Comparison of ENCODE assay signal across 8 cellular contexts in the genomic region with DNA sequence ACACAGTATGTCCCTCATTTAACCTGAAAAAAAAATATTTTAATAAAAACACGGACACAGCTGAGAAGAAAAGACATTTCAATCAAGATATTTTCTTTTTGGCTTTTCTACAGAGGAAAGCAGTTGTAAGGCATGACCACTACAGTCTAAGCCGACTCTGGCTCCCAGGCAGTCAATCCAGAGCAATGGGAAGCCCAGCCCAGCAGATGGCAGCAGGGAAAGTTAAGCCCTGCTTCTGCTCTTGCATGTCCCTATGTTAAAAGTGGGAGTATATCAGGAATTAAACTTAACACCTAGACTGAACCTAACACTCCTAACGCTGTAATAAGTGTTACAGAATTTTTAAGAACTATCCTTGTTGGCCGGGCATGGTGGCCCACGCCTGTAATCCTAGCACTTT. TPM values are rescaled to one million over a fixed set of nuclear protein-coding genes. Genes with fewer than 3 reads are reported as not detected.
DNase-seq lines count a peak whose midpoint lies in the region; ATAC-seq, FAIRE-seq and TF ChIP-seq lines count a peak whose summit lies in the region.

No MANE protein-coding gene starts in this region.

- ATAC-seq in K562, result peak; percentile 74
- ATAC-seq in GM18519 (IDR thresholded peaks at IDR 0.05; ENCODE audit: low FRiP score, unreplicated experiment), result no peak
- ATAC-seq in HG03108 (IDR thresholded peaks at IDR 0.05; ENCODE audit: unreplicated experiment), result no peak

- BruUV-seq in K562 (replicated peaks; lab: Mats Ljungman, UMichigan), result no TSS peak

- peak; percentile 70 for FAIRE-seq in K562 (lab: Jason Lieb, UNC)

- no peak for TF ChIP-seq EP300 in K562 (IDR thresholded peaks at IDR 0.05; ENCODE audit: low read length)

- H3K9me3 ChIP-seq in K562 (replicated peaks; ENCODE audit: control insufficient read depth, insufficient read depth, low read depth, low read length) (no peaks in the 10 kb centered on the region), liver (ENCODE audit: control insufficient read depth in 4 of 4, low read length in 3 of 4) (no peaks in the 10 kb centered on the region), Peyer's patch (no peaks in the 10 kb centered on the region)

- H3K4me3 ChIP-seq in K562 (no peak overlapping the region), liver (ENCODE audit: low read depth in 1 of 3, low read length in 3 of 3) (no peak overlapping the region), Peyer's patch (no peak overlapping the region)

- no peak overlapping the region for H3K27ac ChIP-seq in K562 (ENCODE audit: extremely low read depth, low read depth, low read length)
- H3K27ac ChIP-seq in liver (ENCODE audit: low read depth in 1 of 2, low read length in 2 of 2), result no peak overlapping the region
- H3K27ac ChIP-seq in Peyer's patch, result no peak overlapping the region

- CTCF ChIA-PET in K562 (lab: Yijun Ruan, JAX; ENCODE audit: low intra/inter-chr PET ratio) (no interaction called here), GM10248 (lab: Yijun Ruan, JAX) (interaction anchor here (0.7 to 2.2 kb wide), 2 partner anchors 16 to 17 kb away, joined by 3 to 6 read pairs; no protein-coding TSS in a partner anchor)

- POLR2A ChIA-PET in K562 (lab: Yijun Ruan, JAX) (no interaction called here), GM10248 (lab: Yijun Ruan, JAX) (no interaction called here)

- intact Hi-C loops in K562 (cut with micrococcal nuclease), result no loop called here

- H3K4me1 ChIP-seq in K562 (replicated peaks in 1 of 2; ENCODE audit: control insufficient read depth in 2 of 2, insufficient read depth in 2 of 2, low read length in 2 of 2) (no peaks in the 10 kb centered on the region; a peak in 1 of 5 replicates), liver (ENCODE audit: control insufficient read depth in 4 of 4, insufficient read depth in 4 of 4, low read length in 3 of 4) (no peaks in the 10 kb centered on the region), Peyer's patch (no peaks in the 10 kb centered on the region)

- no peak overlapping the region for H3K4me2 ChIP-seq in K562 (ENCODE audit: insufficient read depth, low read length)

- H3K9me1 ChIP-seq in K562 (ENCODE audit: control insufficient read depth, insufficient read depth, low read length), result no peaks in the 10 kb centered on the region

- TF ChIP-seq RAD21 in K562 (CRISPR knock-in tag; conservative IDR thresholded peaks at IDR 0.05 in 1 of 2, IDR thresholded peaks at IDR 0.05 in 1 of 2), result peak; percentile 36 to 46; a peak in 3 of 4 replicates
- peak; percentile 62 to 77 for TF ChIP-seq RAD21 in liver (IDR thresholded peaks at IDR 0.05)

- H3K27me3 ChIP-seq in K562 (ENCODE audit: control insufficient read depth in 2 of 2, insufficient read depth in 2 of 2, low read length in 2 of 2) (no peaks in the 10 kb centered on the region), liver (ENCODE audit: control insufficient read depth in 4 of 4, insufficient read depth in 4 of 4, low read length in 3 of 4) (no peaks in the 10 kb centered on the region), Peyer's patch (no peaks in the 10 kb centered on the region)

- H3K36me3 ChIP-seq in K562 (ENCODE audit: control insufficient read depth, insufficient read depth, low read length), result peaks cover 12% of the 10 kb centered on the region; the same call in 1 of the 3 replicates
- peaks cover 8 to 49% (median 33%) of the 10 kb centered on the region in 4 donors for H3K36me3 ChIP-seq in liver (ENCODE audit: control insufficient read depth in 4 of 4, insufficient read depth in 3 of 4, low read depth in 1 of 4, low read length in 3 of 4)
- peaks cover 0 to 84% (median 0%) of the 10 kb centered on the region in 3 donors for H3K36me3 ChIP-seq in Peyer's patch

- DNase-seq in COLO668 (lab: John Stamatoyannopoulos, UW; ENCODE audit: unreplicated experiment) (peak; percentile 37), HT1080 (ENCODE audit: low read depth) (peak; percentile 30), K562 (ENCODE audit: extremely low read depth in 1 of 4, low spot score in 3 of 4) (peak in 1 of 4 experiments; percentile 30), GM10248 (ENCODE audit: extremely low spot score) (no peak), Peyer's patch (no peak)

- H3K9ac ChIP-seq in K562 (ENCODE audit: insufficient read depth in 1 of 2, low read depth in 2 of 2, low read length in 2 of 2), result no peak overlapping the region
- no peak overlapping the region for H3K9ac ChIP-seq in liver (ENCODE audit: low read depth in 1 of 2, low read length in 2 of 2)

- no peaks in the 10 kb centered on the region for H3K79me2 ChIP-seq in K562 (ENCODE audit: control insufficient read depth, insufficient read depth, low read length)

- TF ChIP-seq CTCF in K562 (IDR thresholded peaks at IDR 0.05 in 2 of 3, conservative IDR thresholded peaks at IDR 0.05 in 1 of 3; ENCODE audit: insufficient read depth in 2 of 3, low read depth in 1 of 3, low read length in 3 of 3), result peak; percentile 32 to 46 (median 40); a peak in 3 of 6 replicates
- peak; percentile 42 for TF ChIP-seq CTCF in liver (IDR thresholded peaks at IDR 0.05; ENCODE audit: low read depth, low read length, missing input control)
- TF ChIP-seq CTCF in GM10248 (IDR thresholded peaks at IDR 0.05; ENCODE audit: control extremely low read depth, extremely low read depth, low read depth, missing control alignments), result no peak
- TF ChIP-seq CTCF in Peyer's patch (IDR thresholded peaks at IDR 0.05), result peak in 3 of 6 experiments; percentile 18 to 23 (median 21)

- TF ChIP-seq POLR2A in K562 (conservative IDR thresholded peaks at IDR 0.05) (no peak), Peyer's patch (IDR thresholded peaks at IDR 0.05) (no peak)

- WGBS in K562 (ENCODE audit: insufficient coverage, low coverage, missing lambda C conversion rate), result 49% methylated on average over 5 of the region's 5 CpGs
- WGBS in liver, result 77% methylated on average over 5 of the region's 5 CpGs

- H4K20me1 ChIP-seq in K562 (replicated peaks; ENCODE audit: control insufficient read depth, insufficient read depth, low read length), result no peaks in the 10 kb centered on the region

- in situ Hi-C loops in K562 (cut with MboI), result no loop called here

- H2AFZ ChIP-seq in K562 (ENCODE audit: low read depth, low read length), result no peak overlapping the region

TF ChIP-seq in K562, 482 proteins besides CTCF, POLR2A, EP300 and RAD21 (continues in another document):
- no peak for TF ChIP-seq PHB2 (IDR thresholded peaks at IDR 0.05; ENCODE audit: low read depth)
- no peak for TF ChIP-seq RBM39 (optimal IDR thresholded peaks at IDR 0.05; ENCODE audit: low read depth, low read length)

TF ChIP-seq in liver, 16 proteins besides CTCF, POLR2A, EP300 and RAD21 (continues in another document):
- TF ChIP-seq EGR1 (IDR thresholded peaks at IDR 0.05; ENCODE audit: low read depth in 2 of 2), result no peak
- TF ChIP-seq JUND (IDR thresholded peaks at IDR 0.05), result no peak
- TF ChIP-seq YY1 (IDR thresholded peaks at IDR 0.05), result no peak

RNA-seq across cellular contexts. Expression of gene HAL, which starts 19.5 kb away (rescaled TPM):
- total RNA-seq in HT1080 (2014; rRNA removed; shearing (Covaris generic)), result 0.31 TPM in 1 of 2 replicates, not detected in the other
- 0.06 TPM in 1 of 2 replicates, not detected in the other for polyA plus RNA-seq in HT1080 (2015; cell fraction: cytosol; rRNA removed)
- polyA plus RNA-seq in HT1080 (2015; cell fraction: nucleus; rRNA removed), result 0.10 TPM in 1 of 2 replicates, not detected in the other
- 0.90 and 1.3 TPM in 2 replicates for total RNA-seq in K562 (2011; cell fraction: chromatin; rRNA removed; ENCODE audit: low replicate concordance)
- not detected in 2 replicates for total RNA-seq in K562 (2011; cell fraction: nucleolus; rRNA removed)
- 2.4 TPM in 1 of 2 replicates, not detected in the other for total RNA-seq in K562 (2011; cell fraction: nucleoplasm; rRNA removed)
- total RNA-seq in K562 (2014; rRNA removed) (not detected in 2 replicates), K562 (2014; rRNA removed; fragmentation: Illumina TruSeq; extraction: Trizol) (not detected in 2 replicates), K562 (2015; rRNA removed; fragmentation: Illumina TruSeq; extraction: Trizol) (0.04 TPM in 1 of 2 replicates, not detected in the other), K562 (2021) (0.20 TPM in 1 of 2 replicates, not detected in the other), liver (100 to 1,000 TPM; 125 to 174 TPM), Peyer's patch (1 to 10 TPM in 3 of 4 donors, not detected in 1; 4.0 to 8.1 (median 4.3) TPM)
- polyA plus RNA-seq in K562 (2011; rRNA removed) (0.03 and 0.36 TPM in 2 replicates), K562 (2014; fragmentation: Illumina TruSeq; extraction: Trizol) (0.03 and 0.04 TPM in 2 replicates), K562 (2014; fragmentation: Nextera tagmentation; extraction: Ambion mirVana) (not detected), K562 (2014; rRNA removed) (0.28 TPM in 1 of 2 replicates, not detected in the other), liver (100 to 1,000 TPM in 1 of 2 donors, 10 to 100 TPM in 1; 62.4 to 114 TPM)
- polyA plus RNA-seq in K562 (2011; cell fraction: cytosol; rRNA removed), result 0.03 TPM in 1 of 2 replicates, not detected in the other
- polyA plus RNA-seq in K562 (2011; cell fraction: nucleus; rRNA removed), result 0.34 and 0.76 TPM in 2 replicates
- 0.09 and 0.12 TPM in 2 replicates for polyA plus RNA-seq in K562 (2012)
- polyA minus RNA-seq in K562 (2011; rRNA and poly(A)+ RNA removed), result not detected in 2 replicates
- polyA minus RNA-seq in K562 (2011; cell fraction: cytosol; rRNA and poly(A)+ RNA removed), result not detected in 2 replicates
- not detected in 2 replicates for polyA minus RNA-seq in K562 (2011; cell fraction: nucleus; rRNA and poly(A)+ RNA removed)

RNA-seq across cellular contexts. Expression of gene LTA4H, which starts 19.7 kb away (rescaled TPM):
- 73.2 and 74.6 TPM in 2 replicates for total RNA-seq in HT1080 (2014; rRNA removed; shearing (Covaris generic))
- polyA plus RNA-seq in HT1080 (2015; cell fraction: cytosol; rRNA removed), result 81.9 and 98.0 TPM in 2 replicates
- 134 and 157 TPM in 2 replicates for polyA plus RNA-seq in HT1080 (2015; cell fraction: nucleus; rRNA removed)
- total RNA-seq in K562 (2011; cell fraction: chromatin; rRNA removed; ENCODE audit: low replicate concordance), result 12.4 and 32.0 TPM in 2 replicates
- total RNA-seq in K562 (2011; cell fraction: nucleolus; rRNA removed), result 6.5 and 7.2 TPM in 2 replicates
- total RNA-seq in K562 (2011; cell fraction: nucleoplasm; rRNA removed), result 15.5 and 30.9 TPM in 2 replicates
- total RNA-seq in K562 (2014; rRNA removed) (25.2 and 27.8 TPM in 2 replicates), K562 (2014; rRNA removed; fragmentation: Illumina TruSeq; extraction: Trizol) (42.9 and 47.0 TPM in 2 replicates), K562 (2015; rRNA removed; fragmentation: Illumina TruSeq; extraction: Trizol) (39.2 and 40.5 TPM in 2 replicates), K562 (2021) (32.9 and 33.2 TPM in 2 replicates), liver (10 to 100 TPM; 25.1 to 34.5 TPM), Peyer's patch (10 to 100 TPM; 59.6 to 80.7 (median 76.4) TPM)
- polyA plus RNA-seq in K562 (2011; rRNA removed) (39.3 and 57.4 TPM in 2 replicates), K562 (2014; fragmentation: Illumina TruSeq; extraction: Trizol) (45.8 and 58.1 TPM in 2 replicates), K562 (2014; fragmentation: Nextera tagmentation; extraction: Ambion mirVana) (10 to 100 TPM; 37.6 to 46.8 TPM), K562 (2014; rRNA removed) (35.7 and 42.9 TPM in 2 replicates), liver (10 to 100 TPM; 16.6 to 16.7 TPM)
- polyA plus RNA-seq in K562 (2011; cell fraction: cytosol; rRNA removed), result 16.1 and 28.4 TPM in 2 replicates
- polyA plus RNA-seq in K562 (2011; cell fraction: nucleus; rRNA removed), result 21.6 and 26.4 TPM in 2 replicates
- polyA plus RNA-seq in K562 (2012), result 33.7 and 49.1 TPM in 2 replicates
- polyA minus RNA-seq in K562 (2011; rRNA and poly(A)+ RNA removed), result 38.7 and 44.6 TPM in 2 replicates
- 16.6 and 19.8 TPM in 2 replicates for polyA minus RNA-seq in K562 (2011; cell fraction: cytosol; rRNA and poly(A)+ RNA removed)
- polyA minus RNA-seq in K562 (2011; cell fraction: nucleus; rRNA and poly(A)+ RNA removed), result 11.7 and 15.2 TPM in 2 replicates

Comparison
In these comparisons a context has a peak if more than half of its experiments do, and no peak if none do; other contexts are left out.
1. DNase-seq: peak in COLO668 (single experiment) and HT1080 (single experiment); none in GM10248 (single experiment) and Peyer's patch (0 of 3).
2. RNA of gene HAL, which starts 19.5 kb away (total RNA-seq): 125 to 174 TPM in liver; 4.0 to 8.1 TPM in Peyer's patch, 0.31 TPM in HT1080 and 0.04 to 2.4 TPM in K562; every median in the first group is over 10 times any median in the second.